ENCODE assay signal across 2 cellular contexts in the genomic region with DNA sequence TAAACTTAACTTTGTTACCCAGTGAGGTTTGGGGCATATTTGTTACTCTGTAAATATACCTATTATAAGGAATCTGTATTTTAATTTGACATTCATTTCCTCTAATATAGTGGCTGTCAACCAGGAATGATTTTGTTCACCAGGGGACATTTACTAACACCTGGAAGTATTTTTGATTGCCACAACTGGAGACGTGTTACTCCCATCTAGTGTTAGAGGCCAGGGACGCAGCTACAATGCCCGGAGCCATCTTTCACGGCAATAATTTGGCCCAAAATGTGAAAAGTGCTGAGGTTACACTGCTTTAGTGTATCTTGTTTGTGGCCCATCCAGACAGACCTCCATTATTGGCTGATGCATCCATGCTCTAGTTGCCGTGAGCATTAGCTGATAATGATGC.
TF ChIP-seq lines count a peak whose summit lies in the region.

No MANE protein-coding gene starts in this region.

TF ChIP-seq in HCT116, 20 proteins besides CTCF, POLR2A, EP300 and RAD21:
- no peak for TF ChIP-seq ZNF274 (IDR thresholded peaks at IDR 0.05; ENCODE audit: low read depth, low read length)
- no peak for TF ChIP-seq SRF (IDR thresholded peaks at IDR 0.05; ENCODE audit: low read depth)
- TF ChIP-seq, protein P1, sequence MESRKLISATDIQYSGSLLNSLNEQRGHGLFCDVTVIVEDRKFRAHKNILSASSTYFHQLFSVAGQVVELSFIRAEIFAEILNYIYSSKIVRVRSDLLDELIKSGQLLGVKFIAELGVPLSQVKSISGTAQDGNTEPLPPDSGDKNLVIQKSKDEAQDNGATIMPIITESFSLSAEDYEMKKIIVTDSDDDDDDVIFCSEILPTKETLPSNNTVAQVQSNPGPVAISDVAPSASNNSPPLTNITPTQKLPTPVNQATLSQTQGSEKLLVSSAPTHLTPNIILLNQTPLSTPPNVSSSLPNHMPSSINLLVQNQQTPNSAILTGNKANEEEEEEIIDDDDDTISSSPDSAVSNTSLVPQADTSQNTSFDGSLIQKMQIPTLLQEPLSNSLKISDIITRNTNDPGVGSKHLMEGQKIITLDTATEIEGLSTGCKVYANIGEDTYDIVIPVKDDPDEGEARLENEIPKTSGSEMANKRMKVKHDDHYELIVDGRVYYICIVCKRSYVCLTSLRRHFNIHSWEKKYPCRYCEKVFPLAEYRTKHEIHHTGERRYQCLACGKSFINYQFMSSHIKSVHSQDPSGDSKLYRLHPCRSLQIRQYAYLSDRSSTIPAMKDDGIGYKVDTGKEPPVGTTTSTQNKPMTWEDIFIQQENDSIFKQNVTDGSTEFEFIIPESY (IDR thresholded peaks at IDR 0.05; ENCODE audit: extremely low read depth, insufficient replicate concordance, low read length): no peak
- no peak for TF ChIP-seq TCF7L2 (IDR thresholded peaks at IDR 0.05; ENCODE audit: borderline replicate concordance, extremely low read depth, insufficient read depth, insufficient read length)
- no peak for TF ChIP-seq YY1 (IDR thresholded peaks at IDR 0.05; ENCODE audit: extremely low read depth, insufficient replicate concordance, low read depth, low read length)
- TF ChIP-seq, protein P2, sequence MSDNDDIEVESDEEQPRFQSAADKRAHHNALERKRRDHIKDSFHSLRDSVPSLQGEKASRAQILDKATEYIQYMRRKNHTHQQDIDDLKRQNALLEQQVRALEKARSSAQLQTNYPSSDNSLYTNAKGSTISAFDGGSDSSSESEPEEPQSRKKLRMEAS (IDR thresholded peaks at IDR 0.05): no peak
- TF ChIP-seq, protein P3, sequence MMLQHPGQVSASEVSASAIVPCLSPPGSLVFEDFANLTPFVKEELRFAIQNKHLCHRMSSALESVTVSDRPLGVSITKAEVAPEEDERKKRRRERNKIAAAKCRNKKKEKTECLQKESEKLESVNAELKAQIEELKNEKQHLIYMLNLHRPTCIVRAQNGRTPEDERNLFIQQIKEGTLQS (IDR thresholded peaks at IDR 0.05): no peak
- no peak for TF ChIP-seq POLR2AphosphoS5 (IDR thresholded peaks at IDR 0.05; ENCODE audit: low read depth, low read length)
- TF ChIP-seq SP1 (IDR thresholded peaks at IDR 0.05; ENCODE audit: low read depth): no peak
- no peak for TF ChIP-seq CEBPB (IDR thresholded peaks at IDR 0.05; ENCODE audit: low read depth)
- no peak for TF ChIP-seq SIN3A (IDR thresholded peaks at IDR 0.05; ENCODE audit: low read depth)

TF ChIP-seq in H1, 55 proteins besides CTCF, POLR2A, EP300 and RAD21:
- no peak for TF ChIP-seq HDAC2 (IDR thresholded peaks at IDR 0.05; ENCODE audit: borderline replicate concordance in 1 of 2, low read depth in 2 of 2, low read length in 2 of 2)
- no peak for TF ChIP-seq BACH1 (IDR thresholded peaks at IDR 0.05; ENCODE audit: low read length)
- no peak for TF ChIP-seq SIX5 (IDR thresholded peaks at IDR 0.05; ENCODE audit: low read depth, low read length)
- TF ChIP-seq CHD1 (IDR thresholded peaks at IDR 0.05; ENCODE audit: low read depth, low read length): no peak
- no peak for TF ChIP-seq BRCA1 (IDR thresholded peaks at IDR 0.05; ENCODE audit: low read depth, low read length)
- no peak for TF ChIP-seq SAP30 (IDR thresholded peaks at IDR 0.05; ENCODE audit: insufficient read depth, insufficient replicate concordance, low read length)
- no peak for TF ChIP-seq TCF12 (IDR thresholded peaks at IDR 0.05; ENCODE audit: low read depth, low read length)
- TF ChIP-seq MAFK (IDR thresholded peaks at IDR 0.05; ENCODE audit: low read depth, low read length): no peak
- no peak for TF ChIP-seq CHD2 (IDR thresholded peaks at IDR 0.05; ENCODE audit: low read length)
- TF ChIP-seq SIN3A (conservative IDR thresholded peaks at IDR 0.05 in 1 of 2, IDR thresholded peaks at IDR 0.05 in 1 of 2; ENCODE audit: low read depth in 1 of 2, low read length in 2 of 2): no peak
- no peak for TF ChIP-seq RBBP5 (IDR thresholded peaks at IDR 0.05; ENCODE audit: borderline replicate concordance, low read depth, low read length)
